ENCODE assay signal across 1 cellular context in genomic region chr5:98921947-98922508, GRCh38.
TF ChIP-seq lines count a peak whose summit lies in the region.

No MANE protein-coding gene starts in this region.

TF ChIP-seq in GM12878, 131 proteins besides CTCF, POLR2A, EP300 and RAD21:
- TF ChIP-seq, protein P1, sequence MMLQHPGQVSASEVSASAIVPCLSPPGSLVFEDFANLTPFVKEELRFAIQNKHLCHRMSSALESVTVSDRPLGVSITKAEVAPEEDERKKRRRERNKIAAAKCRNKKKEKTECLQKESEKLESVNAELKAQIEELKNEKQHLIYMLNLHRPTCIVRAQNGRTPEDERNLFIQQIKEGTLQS (IDR thresholded peaks at IDR 0.05; ENCODE audit: borderline replicate concordance, extremely low read depth, low read depth, low read length), result no peak
- TF ChIP-seq FOXK2 (IDR thresholded peaks at IDR 0.05), result no peak
- no peak for TF ChIP-seq CBX3 (IDR thresholded peaks at IDR 0.05; ENCODE audit: borderline replicate concordance, low read depth)
- TF ChIP-seq RCOR1 (conservative IDR thresholded peaks at IDR 0.05; ENCODE audit: low read depth, low read length), result no peak
- TF ChIP-seq POU2F2 (IDR thresholded peaks at IDR 0.05; ENCODE audit: borderline replicate concordance, low read depth, low read length), result no peak
- no peak for TF ChIP-seq ZSCAN29 (IDR thresholded peaks at IDR 0.05)
- TF ChIP-seq, protein P2, sequence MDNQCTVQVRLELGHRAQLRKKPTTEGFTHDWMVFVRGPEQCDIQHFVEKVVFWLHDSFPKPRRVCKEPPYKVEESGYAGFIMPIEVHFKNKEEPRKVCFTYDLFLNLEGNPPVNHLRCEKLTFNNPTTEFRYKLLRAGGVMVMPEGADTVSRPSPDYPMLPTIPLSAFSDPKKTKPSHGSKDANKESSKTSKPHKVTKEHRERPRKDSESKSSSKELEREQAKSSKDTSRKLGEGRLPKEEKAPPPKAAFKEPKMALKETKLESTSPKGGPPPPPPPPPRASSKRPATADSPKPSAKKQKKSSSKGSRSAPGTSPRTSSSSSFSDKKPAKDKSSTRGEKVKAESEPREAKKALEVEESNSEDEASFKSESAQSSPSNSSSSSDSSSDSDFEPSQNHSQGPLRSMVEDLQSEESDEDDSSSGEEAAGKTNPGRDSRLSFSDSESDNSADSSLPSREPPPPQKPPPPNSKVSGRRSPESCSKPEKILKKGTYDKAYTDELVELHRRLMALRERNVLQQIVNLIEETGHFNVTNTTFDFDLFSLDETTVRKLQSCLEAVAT (IDR thresholded peaks at IDR 0.05), result no peak
